1 cellular context compared by ENCODE assay signal in genomic region chr12:53268009-53268636, GRCh38.
A peak's percentile ranks its signal among the peaks of the same experiment; 100 is the strongest.
TF ChIP-seq lines count a peak whose summit lies in the region.

Gene ESPL1 (plus strand): TSS chr12:53268299. CDS start chr12:53268767, 468 bp downstream.

TF ChIP-seq in HepG2, 621 proteins besides CTCF, POLR2A, EP300 and RAD21 (continued from another document and continues in another):
- TF ChIP-seq ZNF280D (CRISPR knock-in tag; IDR thresholded peaks at IDR 0.05) (peak; percentile 54; the same call in 1 of the 2 replicates), HNRNPLL (IDR thresholded peaks at IDR 0.05; ENCODE audit: low read depth, low read length, poor library complexity, severe bottlenecking) (peak; percentile 54), ZNF550 (CRISPR knock-in tag; IDR thresholded peaks at IDR 0.05; ENCODE audit: borderline replicate concordance) (no peak), ZC3H13 (CRISPR knock-in tag; IDR thresholded peaks at IDR 0.05) (no peak), KMT2B (CRISPR knock-in tag; IDR thresholded peaks at IDR 0.05) (peak; percentile 77), ZNF124 (CRISPR knock-in tag; IDR thresholded peaks at IDR 0.05) (peak; percentile 82), PATZ1 (CRISPR knock-in tag; IDR thresholded peaks at IDR 0.05) (peak; percentile 47; the same call in 1 of the 2 replicates), MZF1 (CRISPR knock-in tag; IDR thresholded peaks at IDR 0.05; ENCODE audit: borderline replicate concordance) (peak; percentile 43; the same call in 1 of the 2 replicates), ZBTB40 (IDR thresholded peaks at IDR 0.05) (no peak), ZBTB40 (CRISPR knock-in tag; IDR thresholded peaks at IDR 0.05) (peak; percentile 67; the same call in 1 of the 2 replicates), LCORL (IDR thresholded peaks at IDR 0.05) (no peak), LCORL (CRISPR knock-in tag; IDR thresholded peaks at IDR 0.05) (peak; percentile 49; the same call in 1 of the 2 replicates), ZNF660 (CRISPR knock-in tag; IDR thresholded peaks at IDR 0.05; ENCODE audit: borderline replicate concordance, low read depth) (no peak), ZNF839 (CRISPR knock-in tag; IDR thresholded peaks at IDR 0.05; ENCODE audit: borderline replicate concordance) (no peak), ZNF10 (CRISPR knock-in tag; IDR thresholded peaks at IDR 0.05; ENCODE audit: borderline replicate concordance, low read depth) (no peak), CREM (IDR thresholded peaks at IDR 0.05) (peak; percentile 59), CREM (CRISPR knock-in tag; IDR thresholded peaks at IDR 0.05) (no peak), ZNF44 (CRISPR knock-in tag; IDR thresholded peaks at IDR 0.05) (no peak), BCL6 (CRISPR knock-in tag; IDR thresholded peaks at IDR 0.05) (peak; percentile 39; the same call in 1 of the 2 replicates), FOXM1 (CRISPR knock-in tag; IDR thresholded peaks at IDR 0.05) (peak; percentile 88; the same call in 1 of the 2 replicates), ZNF33A (CRISPR knock-in tag; IDR thresholded peaks at IDR 0.05; ENCODE audit: borderline replicate concordance) (no peak), ATF7-NPFF (CRISPR knock-in tag; IDR thresholded peaks at IDR 0.05; ENCODE audit: low read depth) (0 out of 2 replicates have a peak, but pooled peaks have one; percentile 58), ZBTB7A (CRISPR knock-in tag; IDR thresholded peaks at IDR 0.05) (0 out of 2 replicates have a peak, but pooled peaks have one; percentile 42), ARNT2 (CRISPR knock-in tag; IDR thresholded peaks at IDR 0.05; ENCODE audit: low read depth) (peak; percentile 67; the same call in 1 of the 2 replicates), ZNF512B (CRISPR knock-in tag; IDR thresholded peaks at IDR 0.05; ENCODE audit: borderline replicate concordance) (0 out of 2 replicates have a peak, but pooled peaks have one; percentile 31), KLF12 (CRISPR knock-in tag; IDR thresholded peaks at IDR 0.05; ENCODE audit: borderline replicate concordance) (peak; percentile 19; the same call in 1 of the 2 replicates), TBX2 (CRISPR knock-in tag; IDR thresholded peaks at IDR 0.05; ENCODE audit: borderline replicate concordance) (no peak; the same call in 1 of the 2 replicates), ZNF616 (CRISPR knock-in tag; IDR thresholded peaks at IDR 0.05; ENCODE audit: low read depth) (no peak)
- TF ChIP-seq, protein P1, sequence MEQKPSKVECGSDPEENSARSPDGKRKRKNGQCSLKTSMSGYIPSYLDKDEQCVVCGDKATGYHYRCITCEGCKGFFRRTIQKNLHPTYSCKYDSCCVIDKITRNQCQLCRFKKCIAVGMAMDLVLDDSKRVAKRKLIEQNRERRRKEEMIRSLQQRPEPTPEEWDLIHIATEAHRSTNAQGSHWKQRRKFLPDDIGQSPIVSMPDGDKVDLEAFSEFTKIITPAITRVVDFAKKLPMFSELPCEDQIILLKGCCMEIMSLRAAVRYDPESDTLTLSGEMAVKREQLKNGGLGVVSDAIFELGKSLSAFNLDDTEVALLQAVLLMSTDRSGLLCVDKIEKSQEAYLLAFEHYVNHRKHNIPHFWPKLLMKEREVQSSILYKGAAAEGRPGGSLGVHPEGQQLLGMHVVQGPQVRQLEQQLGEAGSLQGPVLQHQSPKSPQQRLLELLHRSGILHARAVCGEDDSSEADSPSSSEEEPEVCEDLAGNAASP (CRISPR knock-in tag; IDR thresholded peaks at IDR 0.05; ENCODE audit: borderline replicate concordance): peak; percentile 8; the same call in 1 of the 2 replicates
- TF ChIP-seq, protein P2, sequence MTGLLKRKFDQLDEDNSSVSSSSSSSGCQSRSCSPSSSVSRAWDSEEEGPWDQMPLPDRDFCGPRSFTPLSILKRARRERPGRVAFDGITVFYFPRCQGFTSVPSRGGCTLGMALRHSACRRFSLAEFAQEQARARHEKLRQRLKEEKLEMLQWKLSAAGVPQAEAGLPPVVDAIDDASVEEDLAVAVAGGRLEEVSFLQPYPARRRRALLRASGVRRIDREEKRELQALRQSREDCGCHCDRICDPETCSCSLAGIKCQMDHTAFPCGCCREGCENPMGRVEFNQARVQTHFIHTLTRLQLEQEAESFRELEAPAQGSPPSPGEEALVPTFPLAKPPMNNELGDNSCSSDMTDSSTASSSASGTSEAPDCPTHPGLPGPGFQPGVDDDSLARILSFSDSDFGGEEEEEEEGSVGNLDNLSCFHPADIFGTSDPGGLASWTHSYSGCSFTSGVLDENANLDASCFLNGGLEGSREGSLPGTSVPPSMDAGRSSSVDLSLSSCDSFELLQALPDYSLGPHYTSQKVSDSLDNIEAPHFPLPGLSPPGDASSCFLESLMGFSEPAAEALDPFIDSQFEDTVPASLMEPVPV (CRISPR knock-in tag; IDR thresholded peaks at IDR 0.05): no peak; the same call in 1 of the 2 replicates
- TF ChIP-seq, protein P3, sequence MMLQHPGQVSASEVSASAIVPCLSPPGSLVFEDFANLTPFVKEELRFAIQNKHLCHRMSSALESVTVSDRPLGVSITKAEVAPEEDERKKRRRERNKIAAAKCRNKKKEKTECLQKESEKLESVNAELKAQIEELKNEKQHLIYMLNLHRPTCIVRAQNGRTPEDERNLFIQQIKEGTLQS (CRISPR knock-in tag; IDR thresholded peaks at IDR 0.05): peak; percentile 43; the same call in 1 of the 2 replicates
- TF ChIP-seq, protein P4, sequence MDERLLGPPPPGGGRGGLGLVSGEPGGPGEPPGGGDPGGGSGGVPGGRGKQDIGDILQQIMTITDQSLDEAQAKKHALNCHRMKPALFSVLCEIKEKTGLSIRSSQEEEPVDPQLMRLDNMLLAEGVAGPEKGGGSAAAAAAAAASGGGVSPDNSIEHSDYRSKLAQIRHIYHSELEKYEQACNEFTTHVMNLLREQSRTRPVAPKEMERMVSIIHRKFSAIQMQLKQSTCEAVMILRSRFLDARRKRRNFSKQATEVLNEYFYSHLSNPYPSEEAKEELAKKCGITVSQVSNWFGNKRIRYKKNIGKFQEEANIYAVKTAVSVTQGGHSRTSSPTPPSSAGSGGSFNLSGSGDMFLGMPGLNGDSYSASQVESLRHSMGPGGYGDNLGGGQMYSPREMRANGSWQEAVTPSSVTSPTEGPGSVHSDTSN (CRISPR knock-in tag; IDR thresholded peaks at IDR 0.05): 0 out of 2 replicates have a peak, but pooled peaks have one; percentile 38
